Comparison of ENCODE assay signal across 7 cellular contexts in genomic region chr12:54284070-54284780, GRCh38. TPM values are rescaled to one million over a fixed set of nuclear protein-coding genes. Genes with fewer than 3 reads are reported as not detected.
DNase-seq lines count a peak whose midpoint lies in the region; ATAC-seq and TF ChIP-seq lines count a peak whose summit lies in the region.
"Not testable (repeated sequence)": the region's sequence is repeated elsewhere in the genome, so short reads cannot be mapped to it uniquely, and the experiment has no call there.

No MANE protein-coding gene starts in this region.

- H3K4me3 ChIP-seq in DOHH2 (ENCODE audit: low read length) (peak overlapping the region; percentile 96), Loucy (ENCODE audit: low read length, poor library complexity, severe bottlenecking) (peak overlapping the region; percentile 76), brain microvascular endothelial cell (ENCODE audit: low read depth, low read length) (peak overlapping the region; percentile 73), fibroblast of mammary gland (ENCODE audit: control insufficient read depth, low read depth, low read length) (peak overlapping the region; percentile 99), mesendoderm (ENCODE audit: low read length) (peak overlapping the region; percentile 11), psoas muscle (peak overlapping the region; percentile 98)

- not testable (repeated sequence) for H3K18ac ChIP-seq in mesendoderm (ENCODE audit: low read length)

- H2AK5ac ChIP-seq in mesendoderm (ENCODE audit: low read length): not testable (repeated sequence)

- peak overlapping the region; percentile 93 for H3K9ac ChIP-seq in Loucy (ENCODE audit: low read depth, low read length, poor library complexity, severe bottlenecking)
- peak overlapping the region; percentile 100 for H3K9ac ChIP-seq in mesendoderm (ENCODE audit: low read length)

- H3K23ac ChIP-seq in mesendoderm (ENCODE audit: low read length): not testable (repeated sequence)

- not testable (repeated sequence) for H2AFZ ChIP-seq in Loucy (ENCODE audit: low read length)

- not testable (repeated sequence) for H3K9me2 ChIP-seq in DOHH2 (replicated peaks; ENCODE audit: control insufficient read depth, low read length); Loucy (replicated peaks; ENCODE audit: low read depth, low read length)

- not testable (repeated sequence) for ATAC-seq in psoas muscle

- in situ Hi-C loops in brain microvascular endothelial cell (cut with HindIII; ENCODE audit: low pct_ligation_motif_present, low sequenced_read_pairs): not testable (repeated sequence)

- intact Hi-C loops in psoas muscle (cut with DNase I): not testable (repeated sequence)

- not testable (repeated sequence) for H4K8ac ChIP-seq in mesendoderm (ENCODE audit: low read depth, low read length)

- H2BK120ac ChIP-seq in mesendoderm (ENCODE audit: low read depth, low read length): not testable (repeated sequence)

- DNase-seq in brain microvascular endothelial cell; fibroblast of mammary gland (ENCODE audit: low read depth); mesendoderm; psoas muscle: not testable (repeated sequence)

- not testable (repeated sequence) for H2BK5ac ChIP-seq in mesendoderm (ENCODE audit: low read length)

- not testable (repeated sequence) for H3K4ac ChIP-seq in mesendoderm (ENCODE audit: low read depth, low read length)

- H3K56ac ChIP-seq in mesendoderm (ENCODE audit: low read length): peak overlapping the region; percentile 34

- not testable (repeated sequence) for H3K9me3 ChIP-seq in DOHH2 (ENCODE audit: control insufficient read depth, insufficient read depth, low read length); Loucy (ENCODE audit: insufficient read depth, low read depth, low read length); psoas muscle

- peaks cover 83% of the 10 kb centered on the region for H3K36me3 ChIP-seq in DOHH2 (ENCODE audit: control insufficient read depth, low read length)
- H3K36me3 ChIP-seq in Loucy (ENCODE audit: insufficient read depth, low read length): peaks cover 74% of the 10 kb centered on the region
- peaks cover 64% of the 10 kb centered on the region for H3K36me3 ChIP-seq in brain microvascular endothelial cell (replicated peaks)
- H3K36me3 ChIP-seq in mesendoderm (ENCODE audit: control insufficient read depth, insufficient read depth, low read length): peaks cover 22% of the 10 kb centered on the region
- H3K36me3 ChIP-seq in psoas muscle (ENCODE audit: insufficient read depth in 1 of 2, low read depth in 1 of 2): peaks cover 18 to 70% of the 10 kb centered on the region in 2 donors

- peaks cover 63% of the 10 kb centered on the region for H3K4me1 ChIP-seq in DOHH2 (ENCODE audit: control insufficient read depth, low read length)
- H3K4me1 ChIP-seq in Loucy (ENCODE audit: insufficient read depth, low read length, poor library complexity, severe bottlenecking): peaks cover 35% of the 10 kb centered on the region
- not testable (repeated sequence) for H3K4me1 ChIP-seq in mesendoderm (ENCODE audit: control insufficient read depth, low read depth, low read length)
- peaks cover 67% of the 10 kb centered on the region for H3K4me1 ChIP-seq in psoas muscle

- H3K4me2 ChIP-seq in DOHH2 (ENCODE audit: low read length) (peak overlapping the region; percentile 91), Loucy (ENCODE audit: low read depth, low read length, poor library complexity, severe bottlenecking) (peak overlapping the region; percentile 96), mesendoderm (ENCODE audit: low read length) (peak overlapping the region; percentile 63)

- H4K5ac ChIP-seq in mesendoderm (ENCODE audit: low read length): not testable (repeated sequence)

- not testable (repeated sequence) for H3K27me3 ChIP-seq in DOHH2 (ENCODE audit: control insufficient read depth, low read length); brain microvascular endothelial cell (replicated peaks); mesendoderm (ENCODE audit: insufficient read depth, low read length, poor library complexity); psoas muscle (ENCODE audit: insufficient read depth in 3 of 3, low read length in 2 of 3)
- peaks cover 18% of the 10 kb centered on the region for H3K27me3 ChIP-seq in Loucy (ENCODE audit: insufficient read depth, low read length, poor library complexity, severe bottlenecking)

- H3K79me2 ChIP-seq in DOHH2 (ENCODE audit: control insufficient read depth, low read length) (peaks cover 45% of the 10 kb centered on the region), Loucy (ENCODE audit: insufficient read depth, low read length) (peaks cover 88% of the 10 kb centered on the region), mesendoderm (ENCODE audit: control insufficient read depth, insufficient read depth, low read length) (peaks cover 40% of the 10 kb centered on the region)

- H2BK15ac ChIP-seq in mesendoderm (replicated peaks; ENCODE audit: low read depth): not testable (repeated sequence)

- no CpG with 5 or more reads among the region's 2 CpGs for WGBS in mesendoderm (ENCODE audit: extremely low coverage, insufficient coverage, low lambda C conversion rate)
- WGBS in psoas muscle, 3 donors: 65 to 70% (median 70%) methylated on average over 1 of the region's 2 CpGs

- not testable (repeated sequence) for H3K27ac ChIP-seq in DOHH2 (ENCODE audit: low read depth, low read length); brain microvascular endothelial cell; mesendoderm (ENCODE audit: low read depth, low read length)
- H3K27ac ChIP-seq in VCaP (peak overlapping the region; percentile 98), psoas muscle (peak overlapping the region; percentile 41)

- TF ChIP-seq CTCF in DOHH2 (IDR thresholded peaks at IDR 0.05; ENCODE audit: low read depth, low read length, poor library complexity, severe bottlenecking); Loucy (conservative IDR thresholded peaks at IDR 0.05; ENCODE audit: low read length); VCaP (conservative IDR thresholded peaks at IDR 0.05); brain microvascular endothelial cell (IDR thresholded peaks at IDR 0.05; ENCODE audit: low read depth, low read length, missing control alignments); fibroblast of mammary gland (conservative IDR thresholded peaks at IDR 0.05; ENCODE audit: control insufficient read depth, insufficient read depth, low read depth, low read length); psoas muscle (IDR thresholded peaks at IDR 0.05): not testable (repeated sequence)

- H3F3A ChIP-seq in DOHH2 (ENCODE audit: control insufficient read depth, insufficient read depth): peaks cover 81% of the 10 kb centered on the region
- H3F3A ChIP-seq in Loucy (ENCODE audit: low read depth): peaks cover 35% of the 10 kb centered on the region

- peaks cover 34% of the 10 kb centered on the region for H4K20me1 ChIP-seq in DOHH2 (ENCODE audit: control insufficient read depth, insufficient read depth, low read depth, low read length)
- H4K20me1 ChIP-seq in Loucy (ENCODE audit: insufficient read depth, low read length, poor library complexity, severe bottlenecking): peaks cover 77% of the 10 kb centered on the region

- not testable (repeated sequence) for H3K79me1 ChIP-seq in mesendoderm (ENCODE audit: low read length)

RNA-seq across cellular contexts. Expression of gene HNRNPA1, which starts 3.7 kb away (rescaled TPM):
- 2,676 TPM for polyA plus RNA-seq in mesendoderm (2013, experiment 1 of 2)
- 2,661 TPM for polyA plus RNA-seq in mesendoderm (2013, experiment 2 of 2)
- 100 to 1,000 TPM; 282 to 601 (median 458) TPM for total RNA-seq in psoas muscle
- polyA plus RNA-seq in psoas muscle: 100 to 1,000 TPM; 310 to 826 (median 453) TPM

RNA-seq across cellular contexts. Expression of gene CBX5, which starts 4.3 kb away (rescaled TPM):
- polyA plus RNA-seq in mesendoderm (2013, experiment 1 of 2): 88.5 TPM
- polyA plus RNA-seq in mesendoderm (2013, experiment 2 of 2): 87.9 TPM
- 10 to 100 TPM; 12.1 to 19.3 (median 16.4) TPM for total RNA-seq in psoas muscle
- polyA plus RNA-seq in psoas muscle: 1 to 10 TPM; 5.2 to 9.3 (median 8.4) TPM

RNA-seq across cellular contexts. Expression of gene NFE2, which starts 16.6 kb away (rescaled TPM):
- 1.4 TPM for polyA plus RNA-seq in mesendoderm (2013, experiment 1 of 2)
- polyA plus RNA-seq in mesendoderm (2013, experiment 2 of 2): 1.7 TPM
- total RNA-seq in psoas muscle: 1 to 10 TPM in 1 of 4 donors, under 1 TPM in 3; 0.30 to 1.6 (median 0.50) TPM
- polyA plus RNA-seq in psoas muscle: under 1 TPM; 0.10 to 0.26 (median 0.18) TPM

RNA-seq across cellular contexts. Expression of gene COPZ1, which starts 40.7 kb away (rescaled TPM):
- polyA plus RNA-seq in mesendoderm (2013, experiment 1 of 2): 105 TPM
- 99.7 TPM for polyA plus RNA-seq in mesendoderm (2013, experiment 2 of 2)
- total RNA-seq in psoas muscle: 100 to 1,000 TPM in 1 of 4 donors, 10 to 100 TPM in 3; 84.4 to 102 (median 93.0) TPM
- 100 to 1,000 TPM in 1 of 3 donors, 10 to 100 TPM in 2; 77.8 to 131 (median 86.6) TPM for polyA plus RNA-seq in psoas muscle

Comparison
In these comparisons a context has a peak if more than half of its experiments do, and no peak if none do; other contexts are left out.
1. H3K4me3 ChIP-seq: peak in every context shown above with its lines; median percentile 99 in fibroblast of mammary gland; 98 in psoas muscle; 96 in DOHH2; 76 in Loucy; 73 in brain microvascular endothelial cell; 11 in mesendoderm.